In genomic region chr15:88348579-88349255, GRCh38 we compare ENCODE assay signal across 24 cellular contexts.
"Had no signal": no experiment of that assay in that cellular context is flagged by ENCODE, and none has a peak within 500 bp of the region (broad histone marks: within the 10 kb centered on the region; RNA-seq: fewer than 3 reads in every experiment).

No MANE protein-coding gene starts in this region.

- H3K36me3 Mint-ChIP-seq: memory B cell, natural killer cell had no signal

- H3K79me2 ChIP-seq: parathyroid adenoma had no signal

- H3K4me1 ChIP-seq: parathyroid adenoma, right lobe of liver, suprapubic skin, thyroid gland, vagina had no signal

- H3K9me3 ChIP-seq: neutrophil, thyroid gland, vagina had no signal

- H3K9ac ChIP-seq: parathyroid adenoma had no signal

- H3K4me1 Mint-ChIP-seq: memory B cell; natural killer cell; neural crest cell; stimulated activated naive CD8-positive, alpha-beta T cell treated with anti-CD3 and anti-CD28 coated beads, Interleukin-15, amount 100 ng/mL, for 72 hours had no signal

- H3K4me3 Mint-ChIP-seq: memory B cell; natural killer cell; neural crest cell; stimulated activated naive CD8-positive, alpha-beta T cell treated with anti-CD3 and anti-CD28 coated beads, Interleukin-15, amount 100 ng/mL, for 72 hours had no signal

- H3K27ac ChIP-seq: dorsolateral prefrontal cortex, neutrophil, parathyroid adenoma, right lobe of liver, suprapubic skin, thyroid gland, vagina had no signal

- FAIRE-seq: frontal cortex, keratinocyte had no signal

- H3K4me2 ChIP-seq: smooth muscle cell had no signal

- H3K27ac Mint-ChIP-seq: memory B cell; natural killer cell; progenitor cell of endocrine pancreas; stimulated activated naive CD8-positive, alpha-beta T cell treated with anti-CD3 and anti-CD28 coated beads, Interleukin-15, amount 100 ng/mL, for 72 hours had no signal

- H3K36me3 ChIP-seq: neutrophil, right lobe of liver, suprapubic skin, thyroid gland, vagina had no signal

- ATAC-seq: natural killer cell; right lobe of liver; stimulated activated naive CD8-positive, alpha-beta T cell treated with anti-CD3 and anti-CD28 coated beads, Interleukin-15, amount 100 ng/mL, for 72 hours had no signal

- H3K27me3 ChIP-seq: right lobe of liver, thyroid gland, vagina had no signal

- H3K4me3 ChIP-seq: dorsolateral prefrontal cortex, lung, right lobe of liver, smooth muscle cell, suprapubic skin, thyroid gland, vagina had no signal

- DNase-seq: dorsolateral prefrontal cortex; effector CD4-positive, alpha-beta T cell; hypothalamus; natural killer cell; right lobe of liver; stimulated activated CD4-positive, alpha-beta T cell treated with anti-CD3 and anti-CD28 coated beads, Interleukin-12 subunit alpha, Interleukin-12 subunit beta, amount 100 ng/mL, for 4 hours; stimulated activated CD4-positive, alpha-beta T cell treated with anti-CD3 and anti-CD28 coated beads, Interleukin-1b, Interleukin-23, amount 100 ng/mL, for 48 hours; stimulated activated CD4-positive, alpha-beta T cell treated with anti-CD3 and anti-CD28 coated beads, Interleukin-4, amount 100 ng/mL, for 1 hour; stimulated activated CD8-positive, alpha-beta memory T cell treated with anti-CD3 and anti-CD28 coated beads, Interleukin-4, amount 100 ng/mL, for 48 hours; stimulated activated naive CD4-positive, alpha-beta T cell; stimulated activated naive CD8-positive, alpha-beta T cell treated with anti-CD3 and anti-CD28 coated beads, Interleukin-15, amount 100 ng/mL, for 72 hours; thyroid gland; trophoblast cell had no signal

- H2AFZ ChIP-seq: parathyroid adenoma had no signal
